ENCODE assay signal across 22 cellular contexts in the genomic region with DNA sequence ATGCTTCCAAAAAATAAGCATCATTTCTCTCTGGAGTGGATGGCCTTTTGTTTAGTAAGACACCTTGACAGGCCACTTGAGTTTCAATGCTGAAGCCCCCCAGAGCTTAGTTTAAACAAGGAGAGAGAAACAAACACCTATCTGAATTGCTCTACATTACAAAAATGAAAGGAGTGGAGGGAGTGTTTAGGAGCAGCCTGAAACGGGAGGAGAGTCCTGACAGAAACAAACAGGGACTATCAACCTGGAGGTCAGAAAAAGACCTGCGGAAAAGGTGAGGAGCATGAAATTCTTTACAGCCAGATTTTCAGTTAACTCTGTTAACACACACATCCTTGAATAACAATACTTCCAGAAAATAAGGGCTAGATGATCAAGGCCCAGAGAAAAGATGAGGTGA.
DNase-seq lines count a peak whose midpoint lies in the region; ATAC-seq and TF ChIP-seq lines count a peak whose summit lies in the region.
"Had no signal": no experiment of that assay in that cellular context is flagged by ENCODE, and none has a peak within 500 bp of the region (broad histone marks: within the 10 kb centered on the region; RNA-seq: fewer than 3 reads in every experiment).

No MANE protein-coding gene starts in this region.

- H3K27ac ChIP-seq in GM23338 (ENCODE audit: low read depth): 0 out of 2 replicates have a peak overlapping the region, but pooled peaks have one; percentile 40
- no peak overlapping the region for H3K27ac ChIP-seq in endodermal cell (ENCODE audit: low read depth, low read length)
- H3K27ac ChIP-seq in Karpas-422 (ENCODE audit: low read length): no peak overlapping the region

- H3K9me3 ChIP-seq in NT2/D1 (ENCODE audit: insufficient read depth, low read length) (no peaks in the 10 kb centered on the region), endodermal cell (ENCODE audit: control insufficient read depth, low read length) (no peaks in the 10 kb centered on the region), Karpas-422 (ENCODE audit: low read length) (no peaks in the 10 kb centered on the region)
- H3K9me3 ChIP-seq: BE2C had no signal

- TF ChIP-seq CTCF in GM23338 (conservative IDR thresholded peaks at IDR 0.05; ENCODE audit: low read depth in 2 of 2): no peak
- TF ChIP-seq CTCF in endodermal cell (conservative IDR thresholded peaks at IDR 0.05): no peak
- no peak for TF ChIP-seq CTCF in nephron progenitor cell (IDR thresholded peaks at IDR 0.05)

- H3K4me2 ChIP-seq in GM23338: peak overlapping the region; percentile 5; the same call in 1 of the 2 replicates
- no peak overlapping the region for H3K4me2 ChIP-seq in Karpas-422 (ENCODE audit: low read depth, low read length, poor library complexity, severe bottlenecking)

- intact Hi-C loops in Right ventricle myocardium superior (cut with DNase I): no loop called here

- H3K79me2 ChIP-seq in GM23338 (replicated peaks; ENCODE audit: insufficient read depth) (no peaks in the 10 kb centered on the region), Karpas-422 (ENCODE audit: low read length) (no peaks in the 10 kb centered on the region)

- no peak overlapping the region for H3K4me3 Mint-ChIP-seq in GM23338
- no peak overlapping the region for H3K4me3 Mint-ChIP-seq in endodermal cell
- no peak overlapping the region for H3K4me3 Mint-ChIP-seq in nephron progenitor cell
- no peak overlapping the region for H3K4me3 Mint-ChIP-seq in natural killer cell treated with Interleukin-12 subunit alpha and Interleukin-12 subunit beta and Interleukin-15 and Interleukin-18, amount 100 ng/mL, for 72 hours
- H3K4me3 Mint-ChIP-seq: CD4-positive, CD25-positive, alpha-beta regulatory T cell; CD8-positive, alpha-beta memory T cell; IgD-negative memory B cell had no signal

- H3K4me1 Mint-ChIP-seq in GM23338: peaks cover 8% of the 10 kb centered on the region
- peaks cover 7% of the 10 kb centered on the region for H3K4me1 Mint-ChIP-seq in endodermal cell
- H3K4me1 Mint-ChIP-seq in nephron progenitor cell: no peaks in the 10 kb centered on the region
- no peaks in the 10 kb centered on the region for H3K4me1 Mint-ChIP-seq in natural killer cell treated with Interleukin-12 subunit alpha and Interleukin-12 subunit beta and Interleukin-15 and Interleukin-18, amount 100 ng/mL, for 72 hours (ENCODE audit: low read depth in 2 of 2)
- H3K4me1 Mint-ChIP-seq: CD4-positive, CD25-positive, alpha-beta regulatory T cell; CD8-positive, alpha-beta memory T cell; IgD-negative memory B cell had no signal

- no peaks in the 10 kb centered on the region for H3K9me2 ChIP-seq in GM23338 (ENCODE audit: insufficient read depth)
- H3K9me2 ChIP-seq in Karpas-422 (replicated peaks; ENCODE audit: insufficient read depth, low read length): no peaks in the 10 kb centered on the region

- H3K27me3 Mint-ChIP-seq in GM23338 (ENCODE audit: insufficient read depth, low read depth, poor library complexity) (no peaks in the 10 kb centered on the region), endodermal cell (ENCODE audit: insufficient read depth) (no peaks in the 10 kb centered on the region), nephron progenitor cell (ENCODE audit: low read depth, poor library complexity) (no peaks in the 10 kb centered on the region)
- H3K27me3 Mint-ChIP-seq in natural killer cell treated with Interleukin-12 subunit alpha and Interleukin-12 subunit beta and Interleukin-15 and Interleukin-18, amount 100 ng/mL, for 72 hours: peaks cover 11 to 33% of the 10 kb centered on the region in 2 donors
- H3K27me3 Mint-ChIP-seq: IgD-negative memory B cell had no signal

- DNase-seq in GM23338 (ENCODE audit: low spot score) (peak; percentile 34), NT2/D1 (ENCODE audit: low read depth, low spot score) (peak; percentile 1), endodermal cell (no peak), nephron progenitor cell (no peak), Karpas-422 (no peak), Right ventricle myocardium superior (no peak)
- DNase-seq in natural killer cell treated with Interleukin-12 subunit alpha and Interleukin-12 subunit beta and Interleukin-15 and Interleukin-18, amount 100 ng/mL, for 72 hours (ENCODE audit: low spot score): no peak
- DNase-seq: BE2C; C1 segment of cervical spinal cord; CD4-positive, CD25-positive, alpha-beta regulatory T cell; CD8-positive, alpha-beta memory T cell; COR-L47; DMS 273 treated with DMSO at 0.1 percent for 48 hours; DMS53; DND-41; EL; GOT3; HCEC 1CT; KBM-7 had no signal

- H3K9me3 Mint-ChIP-seq in GM23338 (no peaks in the 10 kb centered on the region), endodermal cell (no peaks in the 10 kb centered on the region), nephron progenitor cell (no peaks in the 10 kb centered on the region)
- no peaks in the 10 kb centered on the region for H3K9me3 Mint-ChIP-seq in natural killer cell treated with Interleukin-12 subunit alpha and Interleukin-12 subunit beta and Interleukin-15 and Interleukin-18, amount 100 ng/mL, for 72 hours
- H3K9me3 Mint-ChIP-seq: CD4-positive, CD25-positive, alpha-beta regulatory T cell; CD8-positive, alpha-beta memory T cell; IgD-negative memory B cell had no signal

- H4K20me1 ChIP-seq in GM23338 (replicated peaks; ENCODE audit: insufficient read depth) (no peaks in the 10 kb centered on the region), Karpas-422 (ENCODE audit: insufficient read depth, low read depth, low read length) (no peaks in the 10 kb centered on the region)

- peak overlapping the region; percentile 3; the same call in 1 of the 2 replicates for H3K27ac Mint-ChIP-seq in GM23338
- H3K27ac Mint-ChIP-seq in endodermal cell: peak overlapping the region; percentile 7
- H3K27ac Mint-ChIP-seq in nephron progenitor cell: peak overlapping the region; percentile 52
- no peak overlapping the region for H3K27ac Mint-ChIP-seq in natural killer cell treated with Interleukin-12 subunit alpha and Interleukin-12 subunit beta and Interleukin-15 and Interleukin-18, amount 100 ng/mL, for 72 hours
- H3K27ac Mint-ChIP-seq: IgD-negative memory B cell had no signal

- H3K27me3 ChIP-seq in GM23338 (ENCODE audit: insufficient read depth) (no peaks in the 10 kb centered on the region), NT2/D1 (ENCODE audit: insufficient read depth, insufficient read length) (no peaks in the 10 kb centered on the region), endodermal cell (ENCODE audit: control insufficient read depth, insufficient read depth, low read length, poor library complexity, severe bottlenecking) (no peaks in the 10 kb centered on the region), Karpas-422 (ENCODE audit: low read length) (no peaks in the 10 kb centered on the region)
- H3K27me3 ChIP-seq: BE2C had no signal

- H3F3A ChIP-seq in GM23338 (replicated peaks; ENCODE audit: low read depth): no peaks in the 10 kb centered on the region

- H3K4me1 ChIP-seq in GM23338 (ENCODE audit: insufficient read depth) (peaks cover 14% of the 10 kb centered on the region), NT2/D1 (ENCODE audit: insufficient read depth, insufficient read length) (no peaks in the 10 kb centered on the region), endodermal cell (ENCODE audit: control insufficient read depth, insufficient read depth, low read length) (no peaks in the 10 kb centered on the region), Karpas-422 (ENCODE audit: low read length) (no peaks in the 10 kb centered on the region)
- H3K4me1 ChIP-seq: BE2C had no signal

- no peak overlapping the region for H3K9ac ChIP-seq in NT2/D1 (ENCODE audit: insufficient read length, low read depth)
- H3K9ac ChIP-seq in endodermal cell (ENCODE audit: extremely low read depth, low read length, poor library complexity, severe bottlenecking): no peak overlapping the region
- H3K9ac ChIP-seq in Karpas-422 (ENCODE audit: low read length): no peak overlapping the region

- H2AFZ ChIP-seq in GM23338 (no peak overlapping the region), Karpas-422 (ENCODE audit: low read length) (no peak overlapping the region)

- peak; percentile 59 for ATAC-seq in GM23338
- ATAC-seq in natural killer cell treated with Interleukin-12 subunit alpha and Interleukin-12 subunit beta and Interleukin-15 and Interleukin-18, amount 100 ng/mL, for 72 hours: no peak
- ATAC-seq in HG03457 (IDR thresholded peaks at IDR 0.05; ENCODE audit: unreplicated experiment): no peak
- ATAC-seq in Right ventricle myocardium superior (ENCODE audit: poor library complexity): no peak
- ATAC-seq: HepG2 had no signal

- H3K36me3 Mint-ChIP-seq in GM23338 (ENCODE audit: low read depth) (no peaks in the 10 kb centered on the region), endodermal cell (ENCODE audit: low read depth) (no peaks in the 10 kb centered on the region), nephron progenitor cell (ENCODE audit: low read depth) (no peaks in the 10 kb centered on the region)
- H3K36me3 Mint-ChIP-seq in natural killer cell treated with Interleukin-12 subunit alpha and Interleukin-12 subunit beta and Interleukin-15 and Interleukin-18, amount 100 ng/mL, for 72 hours: no peaks in the 10 kb centered on the region
- H3K36me3 Mint-ChIP-seq: CD4-positive, CD25-positive, alpha-beta regulatory T cell; CD8-positive, alpha-beta memory T cell; IgD-negative memory B cell had no signal

- WGBS in endodermal cell (ENCODE audit: insufficient coverage in 1 of 2, insufficient read length in 1 of 2), 2 experiments: 72% methylated on average over 2 of the region's 2 CpGs; no CpG with 5 or more reads in 1 of the 2 experiments

- H3K4me3 ChIP-seq in GM23338: 0 out of 2 replicates have a peak overlapping the region, but pooled peaks have one; percentile 4
- H3K4me3 ChIP-seq in NT2/D1 (ENCODE audit: insufficient read length, low read depth): no peak overlapping the region
- H3K4me3 ChIP-seq in endodermal cell (ENCODE audit: low read length): no peak overlapping the region
- no peak overlapping the region for H3K4me3 ChIP-seq in Karpas-422 (ENCODE audit: low read length)

- no peaks in the 10 kb centered on the region for H3K36me3 ChIP-seq in GM23338 (ENCODE audit: insufficient read depth)
- no peaks in the 10 kb centered on the region for H3K36me3 ChIP-seq in NT2/D1 (ENCODE audit: insufficient read depth, insufficient read length, low read length)
- H3K36me3 ChIP-seq in endodermal cell (ENCODE audit: control insufficient read depth, insufficient read depth, low read length): no peaks in the 10 kb centered on the region
- H3K36me3 ChIP-seq in Karpas-422 (ENCODE audit: insufficient read depth, low read length): no peaks in the 10 kb centered on the region
- H3K36me3 ChIP-seq: BE2C had no signal

TF ChIP-seq in GM23338, 12 proteins besides CTCF, POLR2A, EP300 and RAD21 (continues in another document):
- TF ChIP-seq ZNF331 (CRISPR knock-in tag; IDR thresholded peaks at IDR 0.05; ENCODE audit: low read depth): no peak
- TF ChIP-seq, protein P1, sequence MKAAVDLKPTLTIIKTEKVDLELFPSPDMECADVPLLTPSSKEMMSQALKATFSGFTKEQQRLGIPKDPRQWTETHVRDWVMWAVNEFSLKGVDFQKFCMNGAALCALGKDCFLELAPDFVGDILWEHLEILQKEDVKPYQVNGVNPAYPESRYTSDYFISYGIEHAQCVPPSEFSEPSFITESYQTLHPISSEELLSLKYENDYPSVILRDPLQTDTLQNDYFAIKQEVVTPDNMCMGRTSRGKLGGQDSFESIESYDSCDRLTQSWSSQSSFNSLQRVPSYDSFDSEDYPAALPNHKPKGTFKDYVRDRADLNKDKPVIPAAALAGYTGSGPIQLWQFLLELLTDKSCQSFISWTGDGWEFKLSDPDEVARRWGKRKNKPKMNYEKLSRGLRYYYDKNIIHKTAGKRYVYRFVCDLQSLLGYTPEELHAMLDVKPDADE (IDR thresholded peaks at IDR 0.05): no peak

Comparison
In these comparisons a context has a peak if more than half of its experiments do, and no peak if none do; other contexts are left out.
1. DNase-seq: peak in GM23338 (single experiment) and NT2/D1 (single experiment); none in endodermal cell (single experiment), nephron progenitor cell (single experiment), Karpas-422 (single experiment), natural killer cell treated with Interleukin-12 subunit alpha and Interleukin-12 subunit beta and Interleukin-15 and Interleukin-18, amount 100 ng/mL, for 72 hours (single experiment) and Right ventricle myocardium superior (single experiment).
2. H3K27ac Mint-ChIP-seq: peak in GM23338 (single experiment), endodermal cell (single experiment) and nephron progenitor cell (single experiment); none in natural killer cell treated with Interleukin-12 subunit alpha and Interleukin-12 subunit beta and Interleukin-15 and Interleukin-18, amount 100 ng/mL, for 72 hours (0 of 2).